24 cellular contexts compared by ENCODE assay signal in the genomic region with DNA sequence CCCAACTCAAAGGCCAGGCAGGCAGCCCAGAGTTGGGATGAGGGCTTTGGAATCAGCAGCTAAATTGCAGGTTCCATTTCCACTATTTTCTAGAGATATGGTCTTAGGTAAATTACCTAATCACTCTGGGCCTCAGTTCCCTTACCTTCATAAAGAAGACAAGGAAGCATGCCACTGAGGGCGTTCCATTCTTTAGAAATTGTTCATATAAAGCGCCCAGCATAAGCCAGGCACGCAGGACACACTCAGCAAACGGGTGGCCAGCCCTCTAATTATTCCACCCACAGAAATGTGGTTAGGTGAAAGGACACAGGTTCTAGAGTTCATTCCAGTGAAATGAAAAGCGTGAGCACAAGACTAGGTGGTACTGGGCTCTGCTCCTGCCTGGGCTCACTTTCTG.
DNase-seq lines count a peak whose midpoint lies in the region; ATAC-seq and TF ChIP-seq lines count a peak whose summit lies in the region.
"Had no signal": no experiment of that assay in that cellular context is flagged by ENCODE, and none has a peak within 500 bp of the region (broad histone marks: within the 10 kb centered on the region; RNA-seq: fewer than 3 reads in every experiment).

No MANE protein-coding gene starts in this region.

- no peak overlapping the region for H4K91ac ChIP-seq in trophoblast cell (ENCODE audit: low read depth, low read length)

- H2BK120ac ChIP-seq in trophoblast cell (ENCODE audit: insufficient read depth, low read length, poor library complexity), result no peak overlapping the region

- no peaks in the 10 kb centered on the region for H3K79me1 ChIP-seq in trophoblast cell (ENCODE audit: low read length)

- H3K4me1 Mint-ChIP-seq in progenitor cell of endocrine pancreas (ENCODE audit: low read depth), result no peaks in the 10 kb centered on the region
- H3K4me1 Mint-ChIP-seq: CD14-positive monocyte; CD8-positive, alpha-beta memory T cell had no signal

- no peak overlapping the region for H3K9ac ChIP-seq in trophoblast cell (ENCODE audit: low read length)
- H3K9ac ChIP-seq: BLaER1 treated with 17β-estradiol and CSF1 and Interleukin-3, amounts not matched to agents 10 nM and 100 nM; GM23248 had no signal

- H3K4me1 ChIP-seq in trophoblast cell (ENCODE audit: control insufficient read depth in 1 of 2, insufficient read depth in 2 of 2, low read length in 2 of 2), result peaks cover 16 to 17% of the 10 kb centered on the region in 2 experiments
- H3K4me1 ChIP-seq: A549, BE2C had no signal

- no peak overlapping the region for H3K18ac ChIP-seq in trophoblast cell (ENCODE audit: low read length)

- no peaks in the 10 kb centered on the region for H3K36me3 Mint-ChIP-seq in progenitor cell of endocrine pancreas (ENCODE audit: insufficient read depth)
- H3K36me3 Mint-ChIP-seq: CD14-positive monocyte; CD8-positive, alpha-beta memory T cell had no signal

- H3K4me3 ChIP-seq in trophoblast cell (ENCODE audit: low read depth, low read length), result no peak overlapping the region
- H3K4me3 ChIP-seq: A549; BLaER1 treated with 17β-estradiol and CSF1 and Interleukin-3, amounts not matched to agents 10 nM and 100 nM; GM12878; GM23248 had no signal

- WGBS in trophoblast cell (ENCODE audit: extremely low coverage, insufficient coverage, insufficient read length), result no CpG with 5 or more reads among the region's 5 CpGs

- H4K8ac ChIP-seq in trophoblast cell (ENCODE audit: low read depth, low read length), result no peak overlapping the region

- no peaks in the 10 kb centered on the region for H3K36me3 ChIP-seq in trophoblast cell (ENCODE audit: control insufficient read depth in 1 of 2, insufficient read depth in 2 of 2, low read length in 2 of 2)
- H3K36me3 ChIP-seq: BE2C; BLaER1 treated with 17β-estradiol and CSF1 and Interleukin-3, amounts not matched to agents 10 nM and 100 nM had no signal

- no peak overlapping the region for H2AK5ac ChIP-seq in trophoblast cell (ENCODE audit: low read length)

- H3K27me3 Mint-ChIP-seq in progenitor cell of endocrine pancreas, result peaks cover 9% of the 10 kb centered on the region
- H3K27me3 Mint-ChIP-seq: CD4-positive, alpha-beta T cell had no signal

- no peak overlapping the region for H3K14ac ChIP-seq in trophoblast cell (ENCODE audit: low read length)

- no peaks in the 10 kb centered on the region for H3K9me3 Mint-ChIP-seq in progenitor cell of endocrine pancreas (ENCODE audit: low read depth)
- H3K9me3 Mint-ChIP-seq: CD4-positive, alpha-beta T cell; CD8-positive, alpha-beta memory T cell; H9; HFFc6 had no signal

- no peak overlapping the region for H4K12ac ChIP-seq in trophoblast cell (ENCODE audit: low read depth, low read length)

- H3K27ac ChIP-seq in trophoblast cell (ENCODE audit: low read depth, low read length), result no peak overlapping the region
- H3K27ac ChIP-seq: 22Rv1; A549; BLaER1 treated with 17β-estradiol and CSF1 and Interleukin-3, amounts not matched to agents 10 nM and 100 nM; GM23248 had no signal

- no peak for TF ChIP-seq CTCF in progenitor cell of endocrine pancreas (IDR thresholded peaks at IDR 0.05; ENCODE audit: unreplicated experiment)

- H3K79me2 ChIP-seq in trophoblast cell (ENCODE audit: control insufficient read depth, insufficient read depth, low read length, poor library complexity), result no peaks in the 10 kb centered on the region

- no peak overlapping the region for H3K27ac Mint-ChIP-seq in progenitor cell of endocrine pancreas
- H3K27ac Mint-ChIP-seq: CD4-positive, alpha-beta T cell; HFFc6 had no signal

- ATAC-seq in activated CD4-positive, CD25-positive, alpha-beta regulatory T cell treated with anti-CD3 and anti-CD28 coated beads, Interleukin-2, amount 50 U/mL, for 24 hours, result no peak
- ATAC-seq: A549, GM12878 had no signal

- no peaks in the 10 kb centered on the region for H3K27me3 ChIP-seq in trophoblast cell (ENCODE audit: insufficient read depth, low read length)
- H3K27me3 ChIP-seq: BE2C; BLaER1 treated with 17β-estradiol and CSF1 and Interleukin-3, amounts not matched to agents 10 nM and 100 nM had no signal

- H3K23ac ChIP-seq in trophoblast cell (ENCODE audit: low read length), result no peak overlapping the region

- H3K4me2 ChIP-seq in trophoblast cell (ENCODE audit: low read length), result no peak overlapping the region
- H3K4me2 ChIP-seq: A549; BLaER1 treated with 17β-estradiol and CSF1 and Interleukin-3, amounts not matched to agents 10 nM and 100 nM had no signal

- no peak overlapping the region for H3K4ac ChIP-seq in trophoblast cell (ENCODE audit: low read depth, low read length)

- DNase-seq in activated effector memory CD4-positive, alpha-beta T cell treated with anti-CD3 and anti-CD28 coated beads, Interleukin-2, amount 50 U/mL, for 16 hours, result peak; percentile 17
- DNase-seq in activated effector memory CD4-positive, alpha-beta T cell treated with Interleukin-2 at 50 U/mL for 16 hours, result no peak
- peak; percentile 22 for DNase-seq in astrocyte of the hippocampus (ENCODE audit: low read depth, low spot score)
- peak; percentile 81 to 95 for DNase-seq in trophoblast cell
- DNase-seq in progenitor cell of endocrine pancreas (ENCODE audit: low spot score, unreplicated experiment), result no peak
- no peak for DNase-seq in 8988T
- DNase-seq: ACHN; AML-193; BE2C; CD4-positive, alpha-beta T cell; CD8-positive, alpha-beta memory T cell; DMS 273 treated with DMSO at 0.1 percent for 48 hours; DMS79; EL; GDM1; GM23248; H9; HFFc6 had no signal

- no peak overlapping the region for H2AFZ ChIP-seq in trophoblast cell (ENCODE audit: insufficient read depth, low read length, poor library complexity)
- H2AFZ ChIP-seq: GM23248 had no signal

- H2BK12ac ChIP-seq in trophoblast cell (ENCODE audit: low read length), result no peak overlapping the region

- no peak overlapping the region for H3K4me3 Mint-ChIP-seq in progenitor cell of endocrine pancreas (ENCODE audit: low read depth)
- H3K4me3 Mint-ChIP-seq: CD14-positive monocyte; CD4-positive, alpha-beta T cell; CD8-positive, alpha-beta memory T cell; H9; HFFc6 had no signal

- no peaks in the 10 kb centered on the region for H3K9me3 ChIP-seq in trophoblast cell (ENCODE audit: insufficient read depth, low read depth, low read length)
- H3K9me3 ChIP-seq: A549; BE2C; BLaER1 treated with 17β-estradiol and CSF1 and Interleukin-3, amounts not matched to agents 10 nM and 100 nM had no signal

- H2BK5ac ChIP-seq in trophoblast cell (ENCODE audit: low read depth, low read length, poor library complexity), result no peak overlapping the region

Comparison
In these comparisons a context has a peak if more than half of its experiments do, and no peak if none do; other contexts are left out.
1. DNase-seq: peak in activated effector memory CD4-positive, alpha-beta T cell treated with anti-CD3 and anti-CD28 coated beads, Interleukin-2, amount 50 U/mL, for 16 hours (single experiment), astrocyte of the hippocampus (single experiment) and trophoblast cell (2 of 2); none in activated effector memory CD4-positive, alpha-beta T cell treated with Interleukin-2 at 50 U/mL for 16 hours (single experiment), progenitor cell of endocrine pancreas (single experiment) and 8988T (single experiment).